ENCODE assay signal across 31 cellular contexts in genomic region chrX:74369666-74370065, GRCh38. TPM values are rescaled to one million over a fixed set of nuclear protein-coding genes. Genes with fewer than 3 reads are reported as not detected.
"Had no signal": no experiment of that assay in that cellular context is flagged by ENCODE, and none has a peak within 500 bp of the region (broad histone marks: within the 10 kb centered on the region; RNA-seq: fewer than 3 reads in every experiment).

No MANE protein-coding gene starts in this region.

- H3K4me3 Mint-ChIP-seq: activated CD4-positive, alpha-beta memory T cell treated with anti-CD3 and anti-CD28 coated beads for 36 hours; activated CD4-positive, alpha-beta T cell treated with anti-CD3 and anti-CD28 coated beads for 36 hours; activated CD4-positive, alpha-beta T cell treated with anti-CD3 and anti-CD28 coated beads, Interleukin-2, amount 10 ng/mL, durations not matched to agents 24 days and 14 days; activated CD8-positive, alpha-beta memory T cell treated with anti-CD3 and anti-CD28 coated beads, Interleukin-2, amount 10 ng/mL, durations not matched to agents 7 days and 5 days; activated CD8-positive, alpha-beta T cell treated with anti-CD3 and anti-CD28 coated beads, Interleukin-2, amount 10 ng/mL, durations not matched to agents 7 days and 5 days; activated naive CD8-positive, alpha-beta T cell; activated naive CD8-positive, alpha-beta T cell treated with anti-CD3 and anti-CD28 coated beads, Interleukin-2, amount 50 U/mL, for 24 hours; brain had no signal

- ATAC-seq: activated CD4-positive, alpha-beta T cell treated with anti-CD3 and anti-CD28 coated beads for 36 hours; activated CD8-positive, alpha-beta memory T cell treated with anti-CD3 and anti-CD28 coated beads, Interleukin-2, amount 10 ng/mL, durations not matched to agents 7 days and 5 days; activated CD8-positive, alpha-beta T cell treated with anti-CD3 and anti-CD28 coated beads, Interleukin-2, amount 10 ng/mL, durations not matched to agents 7 days and 5 days; activated naive CD8-positive, alpha-beta T cell treated with anti-CD3 and anti-CD28 coated beads, Interleukin-2, amount 50 U/mL, for 24 hours; gastroesophageal sphincter; heart right ventricle had no signal

- H3K27me3 ChIP-seq: adrenal gland, cardiac muscle cell, colonic mucosa, esophagus squamous epithelium, gastroesophageal sphincter had no signal

- H3K36me3 Mint-ChIP-seq: activated CD4-positive, alpha-beta memory T cell treated with anti-CD3 and anti-CD28 coated beads for 36 hours; activated CD8-positive, alpha-beta memory T cell treated with anti-CD3 and anti-CD28 coated beads, Interleukin-2, amount 10 ng/mL, durations not matched to agents 7 days and 5 days; activated naive CD8-positive, alpha-beta T cell; brain had no signal

- DNase-seq: activated CD4-positive, alpha-beta memory T cell treated with anti-CD3 and anti-CD28 coated beads for 36 hours; activated CD4-positive, alpha-beta T cell treated with anti-CD3 and anti-CD28 coated beads for 36 hours; activated CD4-positive, alpha-beta T cell treated with anti-CD3 and anti-CD28 coated beads, Interleukin-2, amount 10 ng/mL, durations not matched to agents 24 days and 14 days; activated CD4-positive, CD25-positive, alpha-beta regulatory T cell; activated CD4-positive, CD25-positive, alpha-beta regulatory T cell treated with anti-CD3 and anti-CD28 coated beads, Interleukin-2, amount 50 U/mL, for 72 hours; activated CD8-positive, alpha-beta memory T cell treated with anti-CD3 and anti-CD28 coated beads, Interleukin-2, amount 10 ng/mL, durations not matched to agents 7 days and 5 days; activated CD8-positive, alpha-beta memory T cell treated with anti-CD3 and anti-CD28 coated beads, Interleukin-2, amount 50 U/mL, for 4 hours; activated CD8-positive, alpha-beta T cell treated with anti-CD3 and anti-CD28 coated beads, Interleukin-2, amount 10 ng/mL, durations not matched to agents 7 days and 5 days; activated gamma-delta T cell; activated naive CD4-positive, alpha-beta T cell treated with anti-CD3 and anti-CD28 coated beads, Interleukin-2, amount 50 U/mL, for 16 hours; activated naive CD4-positive, alpha-beta T cell treated with Interleukin-2 at 50 U/mL for 16 hours; activated naive CD8-positive, alpha-beta T cell treated with anti-CD3 and anti-CD28 coated beads, Interleukin-2, amount 50 U/mL, for 24 hours; activated T-cell treated with anti-CD3 and anti-CD28 coated beads, Interleukin-2, amount 50 U/mL, for 1 hour; activated T-cell treated with anti-CD3 and anti-CD28 coated beads, Interleukin-2, amount 50 U/mL, for 48 hours; adrenal gland; amygdala; aorta; central memory CD4-positive, alpha-beta T cell; cerebellar nuclear complex; colonic mucosa; effector CD8-positive, alpha-beta T cell; esophagus squamous epithelium; foreskin melanocyte; heart right ventricle; T-helper 2 cell had no signal

- H3K4me1 Mint-ChIP-seq: activated CD4-positive, alpha-beta T cell treated with anti-CD3 and anti-CD28 coated beads, Interleukin-2, amount 10 ng/mL, durations not matched to agents 24 days and 14 days; brain had no signal

- H3K9me3 Mint-ChIP-seq: activated CD4-positive, alpha-beta memory T cell treated with anti-CD3 and anti-CD28 coated beads for 36 hours; activated CD4-positive, alpha-beta T cell treated with anti-CD3 and anti-CD28 coated beads, Interleukin-2, amount 10 ng/mL, durations not matched to agents 24 days and 14 days; activated naive CD8-positive, alpha-beta T cell treated with anti-CD3 and anti-CD28 coated beads, Interleukin-2, amount 50 U/mL, for 24 hours; brain had no signal

- H3K27ac Mint-ChIP-seq: activated CD4-positive, alpha-beta memory T cell treated with anti-CD3 and anti-CD28 coated beads for 36 hours; activated CD4-positive, alpha-beta T cell treated with anti-CD3 and anti-CD28 coated beads for 36 hours; activated CD4-positive, alpha-beta T cell treated with anti-CD3 and anti-CD28 coated beads, Interleukin-2, amount 10 ng/mL, durations not matched to agents 24 days and 14 days; activated CD8-positive, alpha-beta memory T cell treated with anti-CD3 and anti-CD28 coated beads, Interleukin-2, amount 10 ng/mL, durations not matched to agents 7 days and 5 days; activated CD8-positive, alpha-beta T cell treated with anti-CD3 and anti-CD28 coated beads, Interleukin-2, amount 10 ng/mL, durations not matched to agents 7 days and 5 days; activated naive CD8-positive, alpha-beta T cell; activated naive CD8-positive, alpha-beta T cell treated with anti-CD3 and anti-CD28 coated beads, Interleukin-2, amount 50 U/mL, for 24 hours; brain had no signal

- H3K9me3 ChIP-seq: adrenal gland, breast epithelium, colonic mucosa, esophagus squamous epithelium, gastroesophageal sphincter, heart right ventricle had no signal

- H3K27ac ChIP-seq: adrenal gland, breast epithelium, cardiac muscle cell, colonic mucosa, epithelial cell of prostate, esophagus squamous epithelium, gastroesophageal sphincter, heart right ventricle had no signal

- H3K27me3 Mint-ChIP-seq: activated CD4-positive, alpha-beta memory T cell treated with anti-CD3 and anti-CD28 coated beads for 36 hours; activated CD4-positive, alpha-beta T cell treated with anti-CD3 and anti-CD28 coated beads for 36 hours; activated CD4-positive, alpha-beta T cell treated with anti-CD3 and anti-CD28 coated beads, Interleukin-2, amount 10 ng/mL, durations not matched to agents 24 days and 14 days; activated CD8-positive, alpha-beta memory T cell treated with anti-CD3 and anti-CD28 coated beads, Interleukin-2, amount 10 ng/mL, durations not matched to agents 7 days and 5 days; activated naive CD8-positive, alpha-beta T cell; activated naive CD8-positive, alpha-beta T cell treated with anti-CD3 and anti-CD28 coated beads, Interleukin-2, amount 50 U/mL, for 24 hours; brain had no signal

- H3K36me3 ChIP-seq: adrenal gland, breast epithelium, cardiac muscle cell, colonic mucosa, esophagus squamous epithelium, gastroesophageal sphincter, heart right ventricle had no signal

- H3K4me3 ChIP-seq: adrenal gland, breast epithelium, cardiac muscle cell, colonic mucosa, esophagus squamous epithelium, gastroesophageal sphincter, heart right ventricle had no signal

- H3K4me1 ChIP-seq: adrenal gland, breast epithelium, colonic mucosa, esophagus squamous epithelium, gastroesophageal sphincter, heart right ventricle had no signal

RNA-seq across cellular contexts. Expression of gene SLC16A2, which starts 51.6 kb away (rescaled TPM):
- total RNA-seq: activated CD8-positive, alpha-beta T cell treated with anti-CD3 and anti-CD28 coated beads, Interleukin-2, amount 10 ng/mL, durations not matched to agents 7 days and 5 days had no signal
